1 cellular context compared by ENCODE assay signal in the genomic region with DNA sequence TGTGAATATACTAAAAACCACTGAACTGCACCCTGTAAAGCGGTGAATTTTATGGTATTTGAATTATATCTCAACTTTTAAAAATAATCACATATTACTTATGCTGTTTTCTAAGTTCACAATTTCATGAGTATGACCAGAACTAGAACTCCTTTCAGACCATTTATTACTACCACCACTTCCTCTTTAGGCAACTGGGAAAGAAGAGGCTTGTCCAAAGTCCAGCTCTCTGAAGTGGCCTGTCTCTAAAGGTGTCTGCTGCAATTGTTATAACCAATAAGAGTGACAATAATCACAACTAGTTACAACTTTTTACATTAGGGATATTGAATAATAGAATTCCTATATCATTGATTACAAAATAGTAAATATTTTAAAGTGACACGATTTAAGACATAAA.
TF ChIP-seq lines count a peak whose summit lies in the region.

No MANE protein-coding gene starts in this region.

TF ChIP-seq in liver, 16 proteins besides CTCF, POLR2A, EP300 and RAD21 (continued from another document):
- TF ChIP-seq, protein P1, sequence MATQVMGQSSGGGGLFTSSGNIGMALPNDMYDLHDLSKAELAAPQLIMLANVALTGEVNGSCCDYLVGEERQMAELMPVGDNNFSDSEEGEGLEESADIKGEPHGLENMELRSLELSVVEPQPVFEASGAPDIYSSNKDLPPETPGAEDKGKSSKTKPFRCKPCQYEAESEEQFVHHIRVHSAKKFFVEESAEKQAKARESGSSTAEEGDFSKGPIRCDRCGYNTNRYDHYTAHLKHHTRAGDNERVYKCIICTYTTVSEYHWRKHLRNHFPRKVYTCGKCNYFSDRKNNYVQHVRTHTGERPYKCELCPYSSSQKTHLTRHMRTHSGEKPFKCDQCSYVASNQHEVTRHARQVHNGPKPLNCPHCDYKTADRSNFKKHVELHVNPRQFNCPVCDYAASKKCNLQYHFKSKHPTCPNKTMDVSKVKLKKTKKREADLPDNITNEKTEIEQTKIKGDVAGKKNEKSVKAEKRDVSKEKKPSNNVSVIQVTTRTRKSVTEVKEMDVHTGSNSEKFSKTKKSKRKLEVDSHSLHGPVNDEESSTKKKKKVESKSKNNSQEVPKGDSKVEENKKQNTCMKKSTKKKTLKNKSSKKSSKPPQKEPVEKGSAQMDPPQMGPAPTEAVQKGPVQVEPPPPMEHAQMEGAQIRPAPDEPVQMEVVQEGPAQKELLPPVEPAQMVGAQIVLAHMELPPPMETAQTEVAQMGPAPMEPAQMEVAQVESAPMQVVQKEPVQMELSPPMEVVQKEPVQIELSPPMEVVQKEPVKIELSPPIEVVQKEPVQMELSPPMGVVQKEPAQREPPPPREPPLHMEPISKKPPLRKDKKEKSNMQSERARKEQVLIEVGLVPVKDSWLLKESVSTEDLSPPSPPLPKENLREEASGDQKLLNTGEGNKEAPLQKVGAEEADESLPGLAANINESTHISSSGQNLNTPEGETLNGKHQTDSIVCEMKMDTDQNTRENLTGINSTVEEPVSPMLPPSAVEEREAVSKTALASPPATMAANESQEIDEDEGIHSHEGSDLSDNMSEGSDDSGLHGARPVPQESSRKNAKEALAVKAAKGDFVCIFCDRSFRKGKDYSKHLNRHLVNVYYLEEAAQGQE (IDR thresholded peaks at IDR 0.05), result no peak
- TF ChIP-seq NR2F2 (IDR thresholded peaks at IDR 0.05) (no peak), HNF4G (IDR thresholded peaks at IDR 0.05) (peak; percentile 30), GABPA (IDR thresholded peaks at IDR 0.05 in 1 of 2, conservative IDR thresholded peaks at IDR 0.05 in 1 of 2) (no peak), HNF4A (conservative IDR thresholded peaks at IDR 0.05) (peak; percentile 55 to 69)
